ENCODE assay signal across 8 cellular contexts in genomic region chr13:101623469-101624209, GRCh38.
DNase-seq lines count a peak whose midpoint lies in the region; ATAC-seq and TF ChIP-seq lines count a peak whose summit lies in the region.

No MANE protein-coding gene starts in this region.

- no peak overlapping the region for H3K27ac ChIP-seq in subcutaneous abdominal adipose tissue (ENCODE audit: low read depth, low read length)

- CTCF ChIA-PET in WTC11 (lab: Charles Lee) = no interaction called here

- no peaks in the 10 kb centered on the region for H3K27me3 Mint-ChIP-seq in WTC11 (ENCODE audit: low read depth)
- peaks cover 0 to under 1% (median 0%) of the 10 kb centered on the region in 3 donors for H3K27me3 Mint-ChIP-seq in immature natural killer cell (ENCODE audit: low read depth in 3 of 3)

- H3K9ac ChIP-seq in subcutaneous abdominal adipose tissue (ENCODE audit: low read length in 5 of 5) = no peak overlapping the region

- H3K9me3 ChIP-seq in subcutaneous abdominal adipose tissue (ENCODE audit: control insufficient read depth in 5 of 5, low read length in 5 of 5) = no peaks in the 10 kb centered on the region

- ATAC-seq in WTC11 (no peak), HG02588 (IDR thresholded peaks at IDR 0.05; ENCODE audit: unreplicated experiment) (no peak), GM19324 (IDR thresholded peaks at IDR 0.05; ENCODE audit: low FRiP score, unreplicated experiment) (no peak)

- no peak for TF ChIP-seq CTCF in WTC11 (IDR thresholded peaks at IDR 0.05)

- no peaks in the 10 kb centered on the region for H3K36me3 ChIP-seq in subcutaneous abdominal adipose tissue (ENCODE audit: control insufficient read depth in 5 of 5, insufficient read depth in 5 of 5, low read length in 5 of 5)

- H3K4me3 ChIP-seq in subcutaneous abdominal adipose tissue (ENCODE audit: low read depth in 1 of 5, low read length in 5 of 5) = peak overlapping the region in 3 of 5 donors; percentile 4 to 15 (median 10)

- H3K4me1 Mint-ChIP-seq in WTC11 (peaks cover 38% of the 10 kb centered on the region), immature natural killer cell (peaks cover 42 to 57% of the 10 kb centered on the region in 2 donors)

- H3K36me3 Mint-ChIP-seq in WTC11 (no peaks in the 10 kb centered on the region), immature natural killer cell (no peaks in the 10 kb centered on the region)

- no peak overlapping the region for H3K4me3 Mint-ChIP-seq in WTC11
- H3K4me3 Mint-ChIP-seq in immature natural killer cell = peak overlapping the region; percentile 55 to 86 (median 67)

- H3K9me3 Mint-ChIP-seq in WTC11 (no peaks in the 10 kb centered on the region), immature natural killer cell (no peaks in the 10 kb centered on the region)

- DNase-seq in NCI-H748 treated with DMSO at 0.1 percent for 48 hours (lab: John Stamatoyannopoulos, UW) = peak; percentile 32
- no peak for DNase-seq in NCI-H748 (lab: John Stamatoyannopoulos, UW; ENCODE audit: unreplicated experiment)
- no peak for DNase-seq in WTC11 (ENCODE audit: low spot score)
- DNase-seq in immature natural killer cell = peak in 1 of 3 donors; percentile 10
- DNase-seq in islet precursor cell = no peak

- POLR2A ChIA-PET in WTC11 (lab: Charles Lee) = no interaction called here

- H3K27ac Mint-ChIP-seq in WTC11 (peak overlapping the region; percentile 58; the same call in 1 of the 2 replicates), immature natural killer cell (peak overlapping the region; percentile 67 to 93 (median 88))

- H3K4me1 ChIP-seq in subcutaneous abdominal adipose tissue (ENCODE audit: control insufficient read depth in 5 of 5, insufficient read depth in 5 of 5, low read length in 5 of 5) = peaks cover 0 to 17% (median 12%) of the 10 kb centered on the region in 5 donors

- no peaks in the 10 kb centered on the region for H3K27me3 ChIP-seq in subcutaneous abdominal adipose tissue (ENCODE audit: control insufficient read depth in 5 of 5, insufficient read depth in 4 of 5, low read length in 5 of 5)

TF ChIP-seq in WTC11, 78 proteins besides CTCF, POLR2A, EP300 and RAD21:
- no peak for TF ChIP-seq CREM (CRISPR knock-in tag; IDR thresholded peaks at IDR 0.05)
- no peak for TF ChIP-seq TCF7 (CRISPR knock-in tag; IDR thresholded peaks at IDR 0.05; ENCODE audit: low read depth)
- TF ChIP-seq ZNF423 (CRISPR knock-in tag; IDR thresholded peaks at IDR 0.05) = no peak
- TF ChIP-seq STAT6 (CRISPR knock-in tag; conservative IDR thresholded peaks at IDR 0.05; ENCODE audit: low read depth) = no peak
- no peak for TF ChIP-seq SMAD3 (CRISPR knock-in tag; IDR thresholded peaks at IDR 0.05; ENCODE audit: borderline replicate concordance)
- TF ChIP-seq E2F1 (CRISPR knock-in tag; IDR thresholded peaks at IDR 0.05) = no peak
- TF ChIP-seq ZNF263 (CRISPR knock-in tag; IDR thresholded peaks at IDR 0.05; ENCODE audit: low read depth) = no peak
- TF ChIP-seq USF1 (CRISPR knock-in tag; IDR thresholded peaks at IDR 0.05) = no peak
- no peak for TF ChIP-seq ZBTB43 (CRISPR knock-in tag; IDR thresholded peaks at IDR 0.05)
- no peak for TF ChIP-seq SP1 (CRISPR knock-in tag; conservative IDR thresholded peaks at IDR 0.05)
- TF ChIP-seq CREB1 (CRISPR knock-in tag; IDR thresholded peaks at IDR 0.05) = no peak
- no peak for TF ChIP-seq ETV6 (CRISPR knock-in tag; IDR thresholded peaks at IDR 0.05)
- no peak for TF ChIP-seq E2F5 (CRISPR knock-in tag; IDR thresholded peaks at IDR 0.05)
